ENCODE assay signal across 29 cellular contexts in the genomic region with DNA sequence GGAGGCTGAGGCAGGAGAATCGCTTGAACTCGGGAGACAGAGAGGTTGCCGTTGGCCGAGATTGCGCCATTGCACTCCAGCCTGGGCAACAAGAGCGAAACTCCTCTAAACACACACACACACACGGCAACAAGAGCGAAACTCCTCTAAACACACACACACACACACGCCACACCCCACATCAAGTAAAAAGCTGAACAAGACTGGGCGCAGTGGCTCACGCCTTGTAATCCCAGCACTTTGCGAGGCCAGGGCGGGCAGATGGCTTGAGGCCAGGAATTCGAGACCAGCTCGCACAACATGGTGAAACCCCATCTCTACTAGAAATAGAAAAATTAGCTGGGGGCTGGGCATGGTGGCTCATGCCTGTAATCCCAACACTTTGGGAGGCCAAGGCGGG.
"Had no signal": no experiment of that assay in that cellular context is flagged by ENCODE, and none has a peak within 500 bp of the region (broad histone marks: within the 10 kb centered on the region; RNA-seq: fewer than 3 reads in every experiment).

No MANE protein-coding gene starts in this region.

- H3K4me1 ChIP-seq: left lung, lower lobe of right lung, right atrium auricular region, transverse colon, upper lobe of left lung, vagina had no signal

- H3K4me3 ChIP-seq: left lung, lower lobe of right lung, ovary, right atrium auricular region, right lobe of liver, smooth muscle cell, thyroid gland, transverse colon, upper lobe of left lung, vagina had no signal

- H3K27me3 ChIP-seq: left lung, ovary, right atrium auricular region, right lobe of liver, thyroid gland, transverse colon, upper lobe of left lung, vagina had no signal

- H3K36me3 ChIP-seq: left lung, lower lobe of right lung, ovary, right atrium auricular region, right lobe of liver, thyroid gland, transverse colon, upper lobe of left lung, vagina had no signal

- H3K4me2 ChIP-seq: smooth muscle cell had no signal

- H3K4me1 Mint-ChIP-seq: immature natural killer cell; naive thymus-derived CD8-positive, alpha-beta T cell had no signal

- H3K4me3 Mint-ChIP-seq: immature natural killer cell; naive thymus-derived CD8-positive, alpha-beta T cell; nephron; neural crest cell; stimulated activated memory B cell treated with anti-CD40 and anti-IgM and Interleukin-4, amounts not matched to agents 10 μg/mL and 1 μg/mL and 100 μg/mL, for 72 hours; stimulated activated naive CD8-positive, alpha-beta T cell treated with anti-CD3 and anti-CD28 coated beads, Interleukin-15, amount 100 ng/mL, for 72 hours had no signal

- ATAC-seq: left colon; left lung; lower lobe of right lung; naive thymus-derived CD8-positive, alpha-beta T cell; right lobe of liver; stimulated activated memory B cell treated with anti-CD40 and anti-IgM and Interleukin-4, amounts not matched to agents 10 μg/mL and 1 μg/mL and 100 μg/mL, for 72 hours; stimulated activated naive CD8-positive, alpha-beta T cell treated with anti-CD3 and anti-CD28 coated beads, Interleukin-15, amount 100 ng/mL, for 72 hours had no signal

- H3K36me3 Mint-ChIP-seq: immature natural killer cell had no signal

- DNase-seq: hypothalamus; immature natural killer cell; kidney; left colon; left lung; lower lobe of right lung; mammary epithelial cell; mesenchymal stem cell; naive thymus-derived CD8-positive, alpha-beta T cell; occipital lobe; ovary; right lobe of liver; stimulated activated CD4-positive, alpha-beta T cell treated with anti-CD3 and anti-CD28 coated beads, Interleukin-1b, Interleukin-23, amount 100 ng/mL, for 48 hours; stimulated activated CD4-positive, alpha-beta T cell treated with anti-CD3 and anti-CD28 coated beads, Interleukin-2, amount 100 ng/mL, for 48 hours; stimulated activated CD4-positive, alpha-beta T cell treated with anti-CD3 and anti-CD28 coated beads, Interleukin-4, amount 100 ng/mL, for 4 hours; stimulated activated CD8-positive, alpha-beta memory T cell treated with anti-CD3 and anti-CD28 coated beads, Interleukin-4, amount 100 ng/mL, for 48 hours; stimulated activated naive CD4-positive, alpha-beta T cell treated with Interleukin-2 at 50 U/mL for 16 hours; stimulated activated naive CD8-positive, alpha-beta T cell treated with anti-CD3 and anti-CD28 coated beads, Interleukin-15, amount 100 ng/mL, for 72 hours; substantia nigra; thyroid gland; transverse colon; upper lobe of left lung had no signal

- H3K27ac Mint-ChIP-seq: immature natural killer cell; naive thymus-derived CD8-positive, alpha-beta T cell; nephron; progenitor cell of endocrine pancreas; stimulated activated memory B cell treated with anti-CD40 and anti-IgM and Interleukin-4, amounts not matched to agents 10 μg/mL and 1 μg/mL and 100 μg/mL, for 72 hours; stimulated activated naive CD8-positive, alpha-beta T cell treated with anti-CD3 and anti-CD28 coated beads, Interleukin-15, amount 100 ng/mL, for 72 hours had no signal

- H3K27ac ChIP-seq: left lung, lower lobe of right lung, ovary, right atrium auricular region, right lobe of liver, thyroid gland, transverse colon, upper lobe of left lung, vagina had no signal

- H3K27me3 Mint-ChIP-seq: progenitor cell of endocrine pancreas had no signal
